In the genomic region with DNA sequence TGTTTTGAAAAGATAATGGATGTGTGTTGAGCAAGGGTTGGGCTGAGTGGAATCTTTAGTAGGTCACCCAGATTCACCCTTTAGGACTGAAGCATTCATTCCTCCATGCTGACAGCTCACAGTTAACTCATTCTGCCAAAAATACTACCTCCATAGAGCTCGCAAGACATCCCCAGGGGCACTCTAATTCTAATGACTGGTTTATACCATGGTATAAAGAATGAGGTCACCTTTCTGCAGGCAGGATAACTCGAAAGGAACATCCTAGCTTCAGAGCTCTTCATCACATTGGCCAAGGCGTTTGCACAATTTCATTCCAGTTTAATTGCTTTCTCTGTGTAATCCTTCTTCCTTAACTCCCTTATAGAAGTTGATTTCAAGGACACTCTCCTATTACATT, we compare ENCODE assay signal across 29 cellular contexts.
"Had no signal": no experiment of that assay in that cellular context is flagged by ENCODE, and none has a peak within 500 bp of the region (broad histone marks: within the 10 kb centered on the region; RNA-seq: fewer than 3 reads in every experiment).

No MANE protein-coding gene starts in this region.

- DNase-seq: colonic mucosa; effector CD8-positive, alpha-beta T cell; endodermal cell; esophagus squamous epithelium; heart left ventricle; left cardiac atrium; left lung; mesenchymal stem cell; naive thymus-derived CD4-positive, alpha-beta T cell; nucleus accumbens; ovary; posterior cingulate gyrus; psoas muscle; right cardiac atrium; sigmoid colon; spleen; stimulated activated CD4-positive, alpha-beta T cell treated with anti-CD3 and anti-CD28 coated beads, Interleukin-4, amount 100 ng/mL, for 4 hours; stimulated activated naive CD8-positive, alpha-beta T cell treated with anti-CD3 and anti-CD28 coated beads, Interleukin-15, Interleukin-2, amounts not matched to agents 100 U/mL and 50 U/mL, for 24 hours; substantia nigra; testis; tibial artery had no signal

- ATAC-seq: gastroesophageal sphincter; heart left ventricle; left cardiac atrium; left lung; naive thymus-derived CD4-positive, alpha-beta T cell; psoas muscle; right cardiac atrium; stimulated activated memory B cell treated with anti-CD40 and anti-IgM and Interleukin-4, amounts not matched to agents 10 μg/mL and 1 μg/mL and 100 μg/mL, for 72 hours; stimulated activated naive CD8-positive, alpha-beta T cell treated with anti-CD3 and anti-CD28 coated beads, Interleukin-15, Interleukin-2, amounts not matched to agents 100 U/mL and 50 U/mL, for 24 hours had no signal

- H3K27ac ChIP-seq: colonic mucosa, esophagus squamous epithelium, gastroesophageal sphincter, heart left ventricle, hepatocyte, left lung, ovary, psoas muscle, sigmoid colon, skin epidermis, spleen, testis, tibial artery had no signal

- H3K36me3 ChIP-seq: colonic mucosa, esophagus squamous epithelium, gastroesophageal sphincter, heart left ventricle, left lung, ovary, sigmoid colon, spleen, tibial artery had no signal

- H2AFZ ChIP-seq: hepatocyte had no signal

- H3K27ac Mint-ChIP-seq: dendritic cell treated with granulocyte-macrophage colony-stimulating factor and Interleukin-4, amounts not matched to agents 40 ng/mL and 50 ng/mL, for 4 days; endodermal cell; mesothelial cell of epicardium; naive thymus-derived CD4-positive, alpha-beta T cell; nephron; stimulated activated memory B cell treated with anti-CD40 and anti-IgM and Interleukin-4, amounts not matched to agents 10 μg/mL and 1 μg/mL and 100 μg/mL, for 72 hours; type B pancreatic cell had no signal

- H3K9me3 ChIP-seq: colonic mucosa, esophagus squamous epithelium, ovary, psoas muscle, sigmoid colon, testis, tibial artery had no signal

- H3K79me2 ChIP-seq: hepatocyte had no signal

- H3K9me3 Mint-ChIP-seq: mesothelial cell of epicardium, nephron, type B pancreatic cell had no signal

- H3K4me3 ChIP-seq: colonic mucosa, esophagus squamous epithelium, gastroesophageal sphincter, heart left ventricle, hepatocyte, left lung, ovary, psoas muscle, sigmoid colon, skin epidermis, spleen, testis, tibial artery had no signal

- H3K4me1 Mint-ChIP-seq: endodermal cell; mesothelial cell of epicardium; naive thymus-derived CD4-positive, alpha-beta T cell; nephron; stimulated activated memory B cell treated with anti-CD40 and anti-IgM and Interleukin-4, amounts not matched to agents 10 μg/mL and 1 μg/mL and 100 μg/mL, for 72 hours had no signal

- H3K4me1 ChIP-seq: colonic mucosa, esophagus squamous epithelium, gastroesophageal sphincter, heart left ventricle, left lung, psoas muscle, sigmoid colon, spleen, testis, tibial artery had no signal

- H3K36me3 Mint-ChIP-seq: mesothelial cell of epicardium; stimulated activated memory B cell treated with anti-CD40 and anti-IgM and Interleukin-4, amounts not matched to agents 10 μg/mL and 1 μg/mL and 100 μg/mL, for 72 hours; type B pancreatic cell had no signal

- H3K27me3 Mint-ChIP-seq: dendritic cell treated with granulocyte-macrophage colony-stimulating factor and Interleukin-4, amounts not matched to agents 40 ng/mL and 50 ng/mL, for 4 days; naive thymus-derived CD4-positive, alpha-beta T cell; stimulated activated memory B cell treated with anti-CD40 and anti-IgM and Interleukin-4, amounts not matched to agents 10 μg/mL and 1 μg/mL and 100 μg/mL, for 72 hours; type B pancreatic cell had no signal

- H3K27me3 ChIP-seq: colonic mucosa, esophagus squamous epithelium, gastroesophageal sphincter, heart left ventricle, hepatocyte, left lung, ovary, sigmoid colon, spleen, testis, tibial artery had no signal

- H3K4me3 Mint-ChIP-seq: dendritic cell treated with granulocyte-macrophage colony-stimulating factor and Interleukin-4, amounts not matched to agents 40 ng/mL and 50 ng/mL, for 4 days; endodermal cell; mesothelial cell of epicardium; naive thymus-derived CD4-positive, alpha-beta T cell; nephron; stimulated activated memory B cell treated with anti-CD40 and anti-IgM and Interleukin-4, amounts not matched to agents 10 μg/mL and 1 μg/mL and 100 μg/mL, for 72 hours; type B pancreatic cell had no signal

- H3K4me2 ChIP-seq: hepatocyte had no signal
